Comparison of ENCODE assay signal across 19 cellular contexts in genomic region chr19:35696835-35697234, GRCh38. TPM values are rescaled to one million over a fixed set of nuclear protein-coding genes. Genes with fewer than 3 reads are reported as not detected.
DNase-seq lines count a peak whose midpoint lies in the region; ATAC-seq and TF ChIP-seq lines count a peak whose summit lies in the region.
"Had no signal": no experiment of that assay in that cellular context is flagged by ENCODE, and none has a peak within 500 bp of the region (broad histone marks: within the 10 kb centered on the region; RNA-seq: fewer than 3 reads in every experiment).

No MANE protein-coding gene starts in this region.

- H3K27ac Mint-ChIP-seq in MCF 10A (ENCODE audit: low read depth, unreplicated experiment), result no peak overlapping the region
- peak overlapping the region; percentile 55 for H3K27ac Mint-ChIP-seq in stimulated activated naive CD8-positive, alpha-beta T cell treated with anti-CD3 and anti-CD28 coated beads, Interleukin-15, Interleukin-2, amounts not matched to agents 100 ng/mL and 50 ng/mL, for 24 hours
- H3K27ac Mint-ChIP-seq: endodermal cell, neural progenitor cell had no signal

- CTCF ChIA-PET in mammary epithelial cell (lab: Charles Lee; ENCODE audit: low non-redundant PET) (no interaction called here), MCF 10A (lab: Yijun Ruan, JAX) (interaction anchor here (0.6 to 2.1 kb wide), 5 partner anchors 8 to 468 kb away, joined by 3 to 4 read pairs (median 3); partner anchors contain the start of gene FAM187B)

- H3K36me3 Mint-ChIP-seq in MCF 10A (ENCODE audit: insufficient read depth, unreplicated experiment), result no peaks in the 10 kb centered on the region
- H3K36me3 Mint-ChIP-seq in stimulated activated naive CD8-positive, alpha-beta T cell treated with anti-CD3 and anti-CD28 coated beads, Interleukin-15, Interleukin-2, amounts not matched to agents 100 ng/mL and 50 ng/mL, for 24 hours (ENCODE audit: low read depth), result no peaks in the 10 kb centered on the region
- H3K36me3 Mint-ChIP-seq: neural progenitor cell had no signal

- H3K9me3 Mint-ChIP-seq in MCF 10A (ENCODE audit: unreplicated experiment), result no peaks in the 10 kb centered on the region
- H3K9me3 Mint-ChIP-seq in stimulated activated naive CD8-positive, alpha-beta T cell treated with anti-CD3 and anti-CD28 coated beads, Interleukin-15, Interleukin-2, amounts not matched to agents 100 ng/mL and 50 ng/mL, for 24 hours, result no peaks in the 10 kb centered on the region
- H3K9me3 Mint-ChIP-seq: endodermal cell; neural progenitor cell; T-helper 1 cell treated with Interleukin-12 subunit alpha and Interleukin-12 subunit beta and Interleukin-4 antibody, amounts not matched to agents 30 μg/mL and 1 μg/mL, for 36 hours had no signal

- H3K27me3 ChIP-seq in mammary epithelial cell (ENCODE audit: insufficient read depth, low read length), result no peaks in the 10 kb centered on the region
- H3K27me3 ChIP-seq: heart left ventricle had no signal

- dilution Hi-C loops in mammary epithelial cell (cut with HindIII; ENCODE audit: low sequenced_read_pairs), result loop anchor here (5.0 kb wide), 4 partner anchors 40 to 155 kb away; partner anchors contain the start of gene NPHS1

- no peaks in the 10 kb centered on the region for H3K27me3 Mint-ChIP-seq in MCF 10A (ENCODE audit: insufficient read depth, unreplicated experiment)
- H3K27me3 Mint-ChIP-seq in stimulated activated naive CD8-positive, alpha-beta T cell treated with anti-CD3 and anti-CD28 coated beads, Interleukin-15, Interleukin-2, amounts not matched to agents 100 ng/mL and 50 ng/mL, for 24 hours, result no peaks in the 10 kb centered on the region

- 30% methylated on average over 4 of the region's 4 CpGs for WGBS in mammary epithelial cell (ENCODE audit: low coverage, missing lambda C conversion rate)

- POLR2A ChIA-PET in MCF 10A (lab: Yijun Ruan, JAX), result no interaction called here

- H3K4me3 Mint-ChIP-seq in MCF 10A (ENCODE audit: unreplicated experiment), result no peak overlapping the region
- H3K4me3 Mint-ChIP-seq in stimulated activated naive CD8-positive, alpha-beta T cell treated with anti-CD3 and anti-CD28 coated beads, Interleukin-15, Interleukin-2, amounts not matched to agents 100 ng/mL and 50 ng/mL, for 24 hours, result no peak overlapping the region
- H3K4me3 Mint-ChIP-seq: endodermal cell; neural progenitor cell; T-helper 1 cell treated with Interleukin-12 subunit alpha and Interleukin-12 subunit beta and Interleukin-4 antibody, amounts not matched to agents 30 μg/mL and 1 μg/mL, for 36 hours had no signal

- no peaks in the 10 kb centered on the region for H3K79me2 ChIP-seq in mammary epithelial cell (ENCODE audit: insufficient read depth, low read length)

- no peaks in the 10 kb centered on the region for H3K9me3 ChIP-seq in mammary epithelial cell (replicated peaks; ENCODE audit: insufficient read depth, low read length)
- H3K9me3 ChIP-seq: heart left ventricle, mucosa of descending colon, prostate gland had no signal

- H3K4me1 Mint-ChIP-seq in MCF 10A (ENCODE audit: insufficient read depth, unreplicated experiment), result no peaks in the 10 kb centered on the region
- H3K4me1 Mint-ChIP-seq in stimulated activated naive CD8-positive, alpha-beta T cell treated with anti-CD3 and anti-CD28 coated beads, Interleukin-15, Interleukin-2, amounts not matched to agents 100 ng/mL and 50 ng/mL, for 24 hours (ENCODE audit: low read depth), result peaks cover 31% of the 10 kb centered on the region
- H3K4me1 Mint-ChIP-seq: endodermal cell had no signal

- in situ Hi-C loops in mammary epithelial cell (cut with MboI; ENCODE audit: low sequenced_read_pairs in 2 of 2), result no loop called here

- no peak overlapping the region for H3K9ac ChIP-seq in mammary epithelial cell (ENCODE audit: insufficient read depth, low read length)
- H3K9ac ChIP-seq: neural progenitor cell had no signal

- H3K4me2 ChIP-seq in mammary epithelial cell (ENCODE audit: insufficient read depth, low read depth, low read length), result no peak overlapping the region
- H3K4me2 ChIP-seq: neural progenitor cell had no signal

- no peaks in the 10 kb centered on the region for H3K36me3 ChIP-seq in mammary epithelial cell (ENCODE audit: insufficient read depth, low read length)
- H3K36me3 ChIP-seq: heart left ventricle, neural progenitor cell, prostate gland had no signal

- H3K4me3 ChIP-seq in mammary epithelial cell (replicated peaks in 1 of 3; ENCODE audit: insufficient read depth in 1 of 3, low read depth in 2 of 3, low read length in 3 of 3), result no peak overlapping the region
- H3K4me3 ChIP-seq: heart left ventricle, mucosa of descending colon, neural progenitor cell, prostate gland had no signal

- peak; percentile 37 for ATAC-seq in HG02798 (IDR thresholded peaks at IDR 0.05; ENCODE audit: poor library complexity, unreplicated experiment)
- ATAC-seq: heart left ventricle, left ventricle myocardium superior, mucosa of descending colon had no signal

- no peak overlapping the region for H3K27ac ChIP-seq in mammary epithelial cell (ENCODE audit: insufficient read depth, low read depth, low read length)
- H3K27ac ChIP-seq: heart left ventricle, neural progenitor cell, prostate gland, skin epidermis had no signal

- BruUV-seq in mammary epithelial cell (replicated peaks; lab: Mats Ljungman, UMichigan) (no TSS peak), MCF 10A (replicated peaks; lab: Mats Ljungman, UMichigan) (no TSS peak)

- TF ChIP-seq CTCF in mammary epithelial cell (conservative IDR thresholded peaks at IDR 0.05 in 1 of 2, IDR thresholded peaks at IDR 0.05 in 1 of 2; ENCODE audit: extremely low read depth in 1 of 2, insufficient read depth in 1 of 2, low read depth in 1 of 2, low read length in 2 of 2) (no peak), MCF 10A (IDR thresholded peaks at IDR 0.05; ENCODE audit: unreplicated experiment) (no peak)

- H3K4me1 ChIP-seq in mammary epithelial cell (ENCODE audit: insufficient read depth, low read length), result peaks cover under 1% of the 10 kb centered on the region
- H3K4me1 ChIP-seq: neural progenitor cell, prostate gland had no signal

- H4K20me1 ChIP-seq in mammary epithelial cell (ENCODE audit: insufficient read depth, low read length), result no peaks in the 10 kb centered on the region

- no peak overlapping the region for H2AFZ ChIP-seq in mammary epithelial cell (ENCODE audit: low read depth, low read length)
- H2AFZ ChIP-seq: neural progenitor cell had no signal

- intact Hi-C loops in mammary epithelial cell (cut with micrococcal nuclease) (no loop called here), MCF 10A (cut with micrococcal nuclease) (no loop called here)

- peak; percentile 25 for DNase-seq in mammary epithelial cell
- no peak for DNase-seq in MCF 10A (ENCODE audit: unreplicated experiment)
- DNase-seq in stimulated activated CD4-positive, alpha-beta T cell treated with anti-CD3 and anti-CD28 coated beads, Interleukin-4, amount 100 ng/mL, for 24 hours, result no peak
- DNase-seq: activated naive CD4-positive, alpha-beta T cell treated with Interleukin-2 at 50 U/mL for 16 hours; endodermal cell; heart left ventricle; left ventricle myocardium superior; mucosa of descending colon; NCI-H1105; NCI-H526; SHP77 treated with DMSO at 0.1 percent for 48 hours had no signal

RNA-seq across cellular contexts. Expression of gene ZBTB32, which starts 7.5 kb away (rescaled TPM):
- total RNA-seq in mammary epithelial cell, result not detected
- not detected for polyA plus RNA-seq in mammary epithelial cell
- not detected for polyA minus RNA-seq in mammary epithelial cell
- total RNA-seq in MCF 10A (2022), result not detected in 2 replicates
- total RNA-seq: endodermal cell, left ventricle myocardium superior, OCI-LY7 had no signal
- polyA plus RNA-seq: heart left ventricle had no signal

RNA-seq across cellular contexts. Expression of gene KMT2B, which starts 21.0 kb away (rescaled TPM):
- 10 to 100 TPM; 32.0 to 34.9 TPM for total RNA-seq in mammary epithelial cell
- polyA plus RNA-seq in mammary epithelial cell, result 14.2 TPM
- polyA minus RNA-seq in mammary epithelial cell, result 29.0 TPM
- total RNA-seq in MCF 10A (2022), result 36.0 TPM in 2 replicates

RNA-seq across cellular contexts. Expression of gene UPK1A, which starts 30.5 kb away (rescaled TPM):
- total RNA-seq in mammary epithelial cell, result under 1 TPM in 1 of 2 donors, not detected in 1; 0.59 TPM
- 0.83 TPM for polyA plus RNA-seq in mammary epithelial cell
- not detected for polyA minus RNA-seq in mammary epithelial cell
- total RNA-seq in MCF 10A (2022), result not detected in 2 replicates
- total RNA-seq: Daoy, heart left ventricle, left ventricle myocardium superior, mucosa of descending colon, OCI-LY7 had no signal
- polyA plus RNA-seq: heart left ventricle had no signal

RNA-seq across cellular contexts. Expression of gene IGFLR1, which starts 45.4 kb away (rescaled TPM):
- total RNA-seq in mammary epithelial cell (1 to 10 TPM in 1 of 2 donors, not detected in 1; 1.4 TPM), MCF 10A (2022) (3.6 and 4.2 TPM in 2 replicates)
- 1.9 TPM for polyA plus RNA-seq in mammary epithelial cell
- not detected for polyA minus RNA-seq in mammary epithelial cell

RNA-seq across cellular contexts. Expression of gene U2AF1L4, which starts 48.4 kb away (rescaled TPM):
- total RNA-seq in mammary epithelial cell (10 to 100 TPM in 1 of 2 donors, 1 to 10 TPM in 1; 4.8 to 23.9 TPM), MCF 10A (2022) (32.0 and 37.5 TPM in 2 replicates)
- 9.9 TPM for polyA plus RNA-seq in mammary epithelial cell
- polyA minus RNA-seq in mammary epithelial cell, result 9.6 TPM
